In genomic region chr12:56636675-56637540, GRCh38 we compare ENCODE assay signal across 8 cellular contexts. TPM values are rescaled to one million over a fixed set of nuclear protein-coding genes. Genes with fewer than 3 reads are reported as not detected.
DNase-seq lines count a peak whose midpoint lies in the region; ATAC-seq, FAIRE-seq and TF ChIP-seq lines count a peak whose summit lies in the region.

No MANE protein-coding gene starts in this region.

- intact Hi-C loops in Right ventricle myocardium inferior (cut with DNase I): loop anchor here (2.0 kb wide), 2 partner anchors 88 to 122 kb away; partner anchors contain the start of gene NACA
- intact Hi-C loops in pancreas (cut with DNase I): no loop called here
- intact Hi-C loops in transverse colon (cut with DNase I; ENCODE audit: low total_unique reads): loop anchor here (10.0 kb wide), 1 partner anchor 88 kb away; the partner anchor contains the start of gene NACA

- WGBS in pancreas, 2 donors: 1% methylated on average over 12 of the region's 12 CpGs
- 0 to 2% methylated on average over 3 to 12 of the region's 12 CpGs for WGBS in transverse colon (ENCODE audit: low coverage in 1 of 2), 2 donors

- FAIRE-seq in pancreas (lab: Jason Lieb, UNC): peak; percentile 95

- H3K36me3 ChIP-seq in pancreas (peaks cover 4 to 43% (median 41%) of the 10 kb centered on the region in 3 donors), transverse colon (peaks cover 0 to 44% (median 24%) of the 10 kb centered on the region in 4 donors)

- H3K4me3 ChIP-seq in NB4 (ENCODE audit: low read depth, low read length) (peak overlapping the region; percentile 65), pancreas (peak overlapping the region in 3 of 4 donors; percentile 39 to 86 (median 64)), transverse colon (peak overlapping the region; percentile 15 to 96 (median 81))

- ATAC-seq in HG02571 (IDR thresholded peaks at IDR 0.05; ENCODE audit: unreplicated experiment) (peak; percentile 46), Right ventricle myocardium inferior (peak; percentile 84), pancreas (peak; percentile 70 to 83 (median 79))
- peak; percentile 65 for ATAC-seq in activated naive CD8-positive, alpha-beta T cell treated with anti-CD3 and anti-CD28 coated beads, Interleukin-2, amount 10 ng/mL, durations not matched to agents 7 days and 5 days (ENCODE audit: low read depth)

- TF ChIP-seq CTCF in GM10266 (IDR thresholded peaks at IDR 0.05; ENCODE audit: control insufficient read depth, insufficient read depth, low read depth, missing control alignments): peak; percentile 83
- TF ChIP-seq CTCF in NB4 (IDR thresholded peaks at IDR 0.05; ENCODE audit: low read depth, low read length): peak; percentile 89
- TF ChIP-seq CTCF in pancreas (IDR thresholded peaks at IDR 0.05): peak; percentile 23 to 33 (median 28)
- peak; percentile 50 to 74 (median 54) for TF ChIP-seq CTCF in transverse colon (IDR thresholded peaks at IDR 0.05)

- DNase-seq in GM10266 (ENCODE audit: extremely low spot score): peak; percentile 95
- peak; percentile 99 for DNase-seq in NB4 (ENCODE audit: low read depth)
- peak; percentile 61 for DNase-seq in SKM-1 (lab: John Stamatoyannopoulos, UW; ENCODE audit: unreplicated experiment)
- DNase-seq in activated naive CD8-positive, alpha-beta T cell treated with anti-CD3 and anti-CD28 coated beads, Interleukin-2, amount 10 ng/mL, durations not matched to agents 7 days and 5 days: peak; percentile 92
- peak; percentile 98 for DNase-seq in Right ventricle myocardium inferior (ENCODE audit: missing footprints)
- DNase-seq in pancreas: peak; percentile 97 to 99 (median 98)
- peak; percentile 100 for DNase-seq in transverse colon

- H3K4me1 ChIP-seq in pancreas: peaks cover 5 to 20% (median 15%) of the 10 kb centered on the region in 3 donors
- peaks cover 26 to 56% (median 43%) of the 10 kb centered on the region in 4 donors for H3K4me1 ChIP-seq in transverse colon

- peaks cover 26% of the 10 kb centered on the region for H3K36me3 Mint-ChIP-seq in activated naive CD8-positive, alpha-beta T cell treated with anti-CD3 and anti-CD28 coated beads, Interleukin-2, amount 10 ng/mL, durations not matched to agents 7 days and 5 days

- H3K27ac Mint-ChIP-seq in activated naive CD8-positive, alpha-beta T cell treated with anti-CD3 and anti-CD28 coated beads, Interleukin-2, amount 10 ng/mL, durations not matched to agents 7 days and 5 days: peak overlapping the region; percentile 95

- no peak for TF ChIP-seq EP300 in transverse colon (IDR thresholded peaks at IDR 0.05; ENCODE audit: low read depth)

- H3K4me3 Mint-ChIP-seq in activated naive CD8-positive, alpha-beta T cell treated with anti-CD3 and anti-CD28 coated beads, Interleukin-2, amount 10 ng/mL, durations not matched to agents 7 days and 5 days: peak overlapping the region; percentile 97

- H3K9me3 ChIP-seq in pancreas: no peaks in the 10 kb centered on the region
- H3K9me3 ChIP-seq in transverse colon: no peaks in the 10 kb centered on the region

- H3K27ac ChIP-seq in pancreas (peak overlapping the region; percentile 70 to 97 (median 90)), transverse colon (peak overlapping the region; percentile 95 to 99 (median 96))

- in situ Hi-C loops in transverse colon (cut with MboI; ENCODE audit: low pct_ligation_motif_present in 1 of 4, low pct_unique_long_range_greater_than_20kb in 1 of 4, low sequenced_read_pairs in 3 of 4): no loop called here

- no peaks in the 10 kb centered on the region for H3K9me3 Mint-ChIP-seq in activated naive CD8-positive, alpha-beta T cell treated with anti-CD3 and anti-CD28 coated beads, Interleukin-2, amount 10 ng/mL, durations not matched to agents 7 days and 5 days

- H3K27me3 Mint-ChIP-seq in activated naive CD8-positive, alpha-beta T cell treated with anti-CD3 and anti-CD28 coated beads, Interleukin-2, amount 10 ng/mL, durations not matched to agents 7 days and 5 days: no peaks in the 10 kb centered on the region

- no peaks in the 10 kb centered on the region for H3K27me3 ChIP-seq in pancreas
- no peaks in the 10 kb centered on the region for H3K27me3 ChIP-seq in transverse colon

- POLR2A ChIA-PET in activated naive CD8-positive, alpha-beta T cell treated with anti-CD3 and anti-CD28 coated beads, Interleukin-2, amount 10 ng/mL, durations not matched to agents 7 days and 5 days (lab: Charles Lee): interaction anchor here (1.1 to 5.0 kb wide), 14 partner anchors 8 to 475 kb away, joined by 3 to 53 read pairs (median 8); partner anchors contain the start of genes ATP5F1B, NACA, PRIM1 and PTGES3

- H3K4me1 Mint-ChIP-seq in activated naive CD8-positive, alpha-beta T cell treated with anti-CD3 and anti-CD28 coated beads, Interleukin-2, amount 10 ng/mL, durations not matched to agents 7 days and 5 days: peaks cover 53% of the 10 kb centered on the region

- no peak for TF ChIP-seq POLR2A in NB4 (IDR thresholded peaks at IDR 0.05; ENCODE audit: extremely low read depth, insufficient read length)
- TF ChIP-seq POLR2A in transverse colon (IDR thresholded peaks at IDR 0.05): peak; percentile 26

RNA-seq across cellular contexts. Expression of gene BAZ2A, which starts 6.8 kb away (rescaled TPM):
- total RNA-seq in activated naive CD8-positive, alpha-beta T cell treated with anti-CD3 and anti-CD28 coated beads, Interleukin-2, amount 10 ng/mL, durations not matched to agents 7 days and 5 days: 100 to 1,000 TPM; 139 to 145 TPM
- total RNA-seq in Right ventricle myocardium inferior (31.4 TPM), pancreas (10 to 100 TPM; 29.7 to 59.9 (median 39.1) TPM), transverse colon (100 to 1,000 TPM; 108 to 261 (median 124) TPM)
- polyA plus RNA-seq in pancreas: 10 to 100 TPM; 26.7 to 58.0 TPM

RNA-seq across cellular contexts. Expression of gene ATP5F1B, which starts 8.9 kb away (rescaled TPM):
- 100 to 1,000 TPM; 468 to 471 TPM for total RNA-seq in activated naive CD8-positive, alpha-beta T cell treated with anti-CD3 and anti-CD28 coated beads, Interleukin-2, amount 10 ng/mL, durations not matched to agents 7 days and 5 days
- total RNA-seq in Right ventricle myocardium inferior: 3,152 TPM
- total RNA-seq in pancreas: 100 to 1,000 TPM; 152 to 237 (median 211) TPM
- 100 to 1,000 TPM; 126 to 299 TPM for polyA plus RNA-seq in pancreas
- 1,000 to 10,000 TPM in 1 of 4 donors, 100 to 1,000 TPM in 3; 442 to 1,000 (median 608) TPM for total RNA-seq in transverse colon

RNA-seq across cellular contexts. Expression of gene PTGES3, which starts 51.2 kb away (rescaled TPM):
- 100 to 1,000 TPM; 210 to 217 TPM for total RNA-seq in activated naive CD8-positive, alpha-beta T cell treated with anti-CD3 and anti-CD28 coated beads, Interleukin-2, amount 10 ng/mL, durations not matched to agents 7 days and 5 days
- total RNA-seq in Right ventricle myocardium inferior (132 TPM), pancreas (10 to 100 TPM; 48.8 to 98.1 (median 69.3) TPM), transverse colon (100 to 1,000 TPM in 2 of 4 donors, 10 to 100 TPM in 2; 40.4 to 168 (median 102) TPM)
- 10 to 100 TPM; 33.4 to 86.4 TPM for polyA plus RNA-seq in pancreas

Comparison
In these comparisons a context has a peak if more than half of its experiments do, and no peak if none do; other contexts are left out.
1. Peak in every context shown above with its lines: DNase-seq, ATAC-seq, H3K4me3 ChIP-seq and H3K27ac ChIP-seq.
2. CTCF ChIP-seq: peak in every context shown above with its lines; median percentile 89 in NB4; 83 in GM10266; 54 in transverse colon; 28 in pancreas.
3. intact Hi-C loops: an anchor here in Right ventricle myocardium inferior (2.0 kb wide) and transverse colon (10.0 kb wide); none called in pancreas.